8 cellular contexts compared by ENCODE assay signal in the genomic region with DNA sequence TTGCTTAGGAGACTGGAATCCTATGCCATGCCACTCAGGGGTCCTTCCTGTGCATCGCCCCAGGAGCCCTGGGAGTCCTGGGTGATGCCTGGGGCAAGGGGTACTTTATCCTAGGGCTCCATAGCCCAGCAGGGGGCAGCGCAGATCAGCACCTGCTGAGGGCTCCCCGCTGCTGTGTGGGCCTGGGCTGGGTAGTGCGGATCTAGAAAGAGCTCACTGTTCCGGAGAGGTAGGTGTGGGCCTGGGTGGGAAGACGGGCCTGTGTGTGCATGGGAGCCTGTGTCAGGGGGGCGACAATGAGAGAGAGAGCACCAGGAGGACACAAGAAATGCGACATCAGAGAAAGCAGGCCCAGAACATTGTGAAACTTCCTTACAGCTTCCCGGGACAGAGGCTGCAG. TPM values are rescaled to one million over a fixed set of nuclear protein-coding genes. Genes with fewer than 3 reads are reported as not detected.
DNase-seq lines count a peak whose midpoint lies in the region; ATAC-seq lines count a peak whose summit lies in the region.

No MANE protein-coding gene starts in this region.

- H3K4me1 ChIP-seq in adipocyte (ENCODE audit: control insufficient read depth, insufficient read depth, low read length): peaks cover 20% of the 10 kb centered on the region

- no peak overlapping the region for H3K4me3 ChIP-seq in adipocyte (ENCODE audit: low read length)

- H3K9ac ChIP-seq in adipocyte (ENCODE audit: low read length): no peak overlapping the region

- no peak for ATAC-seq in HG02981 (IDR thresholded peaks at IDR 0.05; ENCODE audit: unreplicated experiment)

- H3K27me3 ChIP-seq in adipocyte (replicated peaks; ENCODE audit: control insufficient read depth, insufficient read depth, low read length): peaks cover 4% of the 10 kb centered on the region

- no peaks in the 10 kb centered on the region for H3K36me3 ChIP-seq in adipocyte (ENCODE audit: control insufficient read depth, insufficient read depth, low read length, severe bottlenecking)

- peaks cover 5% of the 10 kb centered on the region for H3K9me3 ChIP-seq in adipocyte (ENCODE audit: control insufficient read depth, low read length)

- peak; percentile 37 for DNase-seq in GDM1 (lab: John Stamatoyannopoulos, UW)
- peak; percentile 25 for DNase-seq in LHCN-M2 (ENCODE audit: low read depth)
- peak; percentile 24 for DNase-seq in adipocyte (ENCODE audit: low read depth)
- DNase-seq in iPS-NIHi7 (ENCODE audit: extremely low spot score): peak; percentile 81
- DNase-seq in stimulated activated CD4-positive, alpha-beta T cell treated with anti-CD3 and anti-CD28 coated beads, Interleukin-4, amount 100 ng/mL, for 24 hours: peak; percentile 25
- DNase-seq in NCI-H2029 treated with DMSO at 0.1 percent for 48 hours (lab: John Stamatoyannopoulos, UW): no peak
- no peak for DNase-seq in COLO829 (ENCODE audit: low spot score)

RNA-seq across cellular contexts. Expression of gene DAB2IP, which starts 11.4 kb away (rescaled TPM):
- 4.0 and 4.4 TPM in 2 replicates for total RNA-seq in LHCN-M2 (2014; rRNA removed)
- 3.9 TPM for polyA plus RNA-seq in LHCN-M2 (2012)

Comparison
In these comparisons a context has a peak if more than half of its experiments do, and no peak if none do; other contexts are left out.
1. DNase-seq: peak in GDM1 (single experiment), LHCN-M2 (single experiment), adipocyte (single experiment), iPS-NIHi7 (single experiment) and stimulated activated CD4-positive, alpha-beta T cell treated with anti-CD3 and anti-CD28 coated beads, Interleukin-4, amount 100 ng/mL, for 24 hours (single experiment); none in NCI-H2029 treated with DMSO at 0.1 percent for 48 hours (single experiment) and COLO829 (single experiment).